ENCODE assay signal across 9 cellular contexts in the genomic region with DNA sequence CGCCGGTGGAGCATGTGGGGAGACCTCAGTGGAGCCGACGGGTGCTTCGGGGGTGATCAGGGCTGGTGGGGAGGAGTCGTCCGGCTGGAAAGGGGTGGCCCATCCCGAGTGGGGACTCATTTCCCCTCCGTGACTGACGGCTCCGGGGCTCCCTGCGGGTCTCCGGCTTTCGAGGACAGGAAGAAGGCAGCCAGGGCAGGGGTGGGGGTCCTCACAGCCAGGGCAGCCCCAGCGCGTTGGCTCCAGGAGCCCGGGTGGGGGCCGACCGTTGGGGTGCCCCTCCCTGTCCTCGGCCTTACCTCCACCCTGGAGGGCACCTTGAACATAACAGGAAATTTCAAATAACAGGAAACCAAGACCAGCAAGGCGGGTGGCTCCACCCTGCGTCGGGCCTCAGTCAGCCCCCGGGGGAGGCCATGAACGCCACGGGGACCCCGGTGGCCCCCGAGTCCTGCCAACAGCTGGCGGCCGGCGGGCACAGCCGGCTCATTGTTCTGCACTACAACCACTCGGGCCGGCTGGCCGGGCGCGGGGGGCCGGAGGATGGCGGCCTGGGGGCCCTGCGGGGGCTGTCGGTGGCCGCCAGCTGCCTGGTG. TPM values are rescaled to one million over a fixed set of nuclear protein-coding genes. Genes with fewer than 3 reads are reported as not detected.
DNase-seq lines count a peak whose midpoint lies in the region; ATAC-seq and FAIRE-seq lines count a peak whose summit lies in the region.
"Had no signal": no experiment of that assay in that cellular context is flagged by ENCODE, and none has a peak within 500 bp of the region (broad histone marks: within the 10 kb centered on the region; RNA-seq: fewer than 3 reads in every experiment).

A gene with protein sequence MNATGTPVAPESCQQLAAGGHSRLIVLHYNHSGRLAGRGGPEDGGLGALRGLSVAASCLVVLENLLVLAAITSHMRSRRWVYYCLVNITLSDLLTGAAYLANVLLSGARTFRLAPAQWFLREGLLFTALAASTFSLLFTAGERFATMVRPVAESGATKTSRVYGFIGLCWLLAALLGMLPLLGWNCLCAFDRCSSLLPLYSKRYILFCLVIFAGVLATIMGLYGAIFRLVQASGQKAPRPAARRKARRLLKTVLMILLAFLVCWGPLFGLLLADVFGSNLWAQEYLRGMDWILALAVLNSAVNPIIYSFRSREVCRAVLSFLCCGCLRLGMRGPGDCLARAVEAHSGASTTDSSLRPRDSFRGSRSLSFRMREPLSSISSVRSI (plus strand): TSS at position 393 of the 596 bp plus-strand sequence. CDS start 24 bp downstream, at position 417.

- no peak within 1 kb of the TSS for H3K23ac ChIP-seq in trophoblast cell (ENCODE audit: low read length)

- H3K27ac ChIP-seq in trophoblast cell (ENCODE audit: low read depth, low read length): no peak within 1 kb of the TSS

- no peak within 1 kb of the TSS for H3K4ac ChIP-seq in trophoblast cell (ENCODE audit: low read depth, low read length)

- no peak within 1 kb of the TSS for H3K14ac ChIP-seq in trophoblast cell (ENCODE audit: low read length)

- ATAC-seq in GM18502 (IDR thresholded peaks at IDR 0.05; ENCODE audit: poor library complexity, unreplicated experiment) (peak; percentile 40), HG02852 (IDR thresholded peaks at IDR 0.05; ENCODE audit: unreplicated experiment) (no peak)
- peak; percentile 76 to 84 for ATAC-seq in naive thymus-derived CD8-positive, alpha-beta T cell

- no peak within 1 kb of the TSS for H2BK5ac ChIP-seq in trophoblast cell (ENCODE audit: low read depth, low read length, poor library complexity)

- POLR2A ChIA-PET in naive thymus-derived CD8-positive, alpha-beta T cell (lab: Charles Lee): interaction anchor here (0.6 to 3.5 kb wide), 9 partner anchors 97 to 940 kb away, joined by 3 to 21 read pairs (median 3); partner anchors contain the start of genes DOHH, MRPL54 and TLE5

- no peak within 1 kb of the TSS for H2BK120ac ChIP-seq in trophoblast cell (ENCODE audit: insufficient read depth, low read length, poor library complexity)

- DNase-seq in NOMO-1 (lab: John Stamatoyannopoulos, UW; ENCODE audit: unreplicated experiment in 2 of 2) (peak; percentile 73 to 88), cortex of kidney (lab: John Stamatoyannopoulos, UW) (no peak), trophoblast cell (no peak), urothelium cell line (ENCODE audit: low spot score) (no peak)
- peak; percentile 77 for DNase-seq in activated effector memory CD4-positive, alpha-beta T cell treated with Interleukin-2 at 50 U/mL for 16 hours
- peak; percentile 50 to 84 (median 72) for DNase-seq in naive thymus-derived CD8-positive, alpha-beta T cell

- peak within 1 kb of the TSS; percentile 95 to 100 (median 98) for H3K4me3 Mint-ChIP-seq in naive thymus-derived CD8-positive, alpha-beta T cell

- H3K4me1 Mint-ChIP-seq in naive thymus-derived CD8-positive, alpha-beta T cell: peaks cover 12 to 42% (median 31%) of the 10 kb centered on the region in 4 donors

- no peaks in the 10 kb centered on the region for H3K79me1 ChIP-seq in trophoblast cell (ENCODE audit: low read length)

- peaks cover 6 to 30% (median 12%) of the 10 kb centered on the region in 3 donors for H3K36me3 Mint-ChIP-seq in naive thymus-derived CD8-positive, alpha-beta T cell

- H3K9me3 ChIP-seq in trophoblast cell (ENCODE audit: insufficient read depth, low read depth, low read length): no peaks in the 10 kb centered on the region

- H3K9me3 Mint-ChIP-seq in naive thymus-derived CD8-positive, alpha-beta T cell: no peaks in the 10 kb centered on the region

- H3K27me3 Mint-ChIP-seq in naive thymus-derived CD8-positive, alpha-beta T cell: no peaks in the 10 kb centered on the region

- H2AK5ac ChIP-seq in trophoblast cell (ENCODE audit: low read length): no peak within 1 kb of the TSS

- H3K4me2 ChIP-seq in trophoblast cell (ENCODE audit: low read length): no peak within 1 kb of the TSS

- no CpG with 5 or more reads among the region's 42 CpGs for WGBS in trophoblast cell (ENCODE audit: extremely low coverage, insufficient coverage, insufficient read length)

- H3K9ac ChIP-seq in trophoblast cell (ENCODE audit: low read length): no peak within 1 kb of the TSS

- H3K18ac ChIP-seq in trophoblast cell (ENCODE audit: low read length): no peak within 1 kb of the TSS

- FAIRE-seq in urothelium cell line (lab: Jason Lieb, UNC): no peak

- no peak within 1 kb of the TSS for H4K91ac ChIP-seq in trophoblast cell (ENCODE audit: low read depth, low read length)

- peak within 1 kb of the TSS; percentile 84 to 99 (median 94) for H3K27ac Mint-ChIP-seq in naive thymus-derived CD8-positive, alpha-beta T cell

- no peaks in the 10 kb centered on the region for H3K27me3 ChIP-seq in trophoblast cell (ENCODE audit: insufficient read depth, low read length)

- no peak within 1 kb of the TSS for H4K8ac ChIP-seq in trophoblast cell (ENCODE audit: low read depth, low read length)

- H3K79me2 ChIP-seq in trophoblast cell (ENCODE audit: control insufficient read depth, insufficient read depth, low read length, poor library complexity): no peaks in the 10 kb centered on the region

- H2AFZ ChIP-seq in trophoblast cell (ENCODE audit: insufficient read depth, low read length, poor library complexity): no peak within 1 kb of the TSS

- H3K4me3 ChIP-seq in trophoblast cell (ENCODE audit: low read depth, low read length): no peak within 1 kb of the TSS

- no peak within 1 kb of the TSS for H4K12ac ChIP-seq in trophoblast cell (ENCODE audit: low read depth, low read length)

- H3K4me1 ChIP-seq in trophoblast cell (ENCODE audit: control insufficient read depth in 1 of 2, insufficient read depth in 2 of 2, low read length in 2 of 2): peaks cover 2 to 6% of the 10 kb centered on the region in 2 experiments

- no peaks in the 10 kb centered on the region for H3K36me3 ChIP-seq in trophoblast cell (ENCODE audit: control insufficient read depth in 1 of 2, insufficient read depth in 2 of 2, low read length in 2 of 2)

- no peak within 1 kb of the TSS for H2BK12ac ChIP-seq in trophoblast cell (ENCODE audit: low read length)

RNA-seq across cellular contexts. Expression of the gene that starts here (rescaled TPM):
- total RNA-seq in naive thymus-derived CD8-positive, alpha-beta T cell: 100 to 1,000 TPM; 217 to 233 TPM
- polyA plus RNA-seq in naive thymus-derived CD8-positive, alpha-beta T cell: 100 to 1,000 TPM; 286 to 470 (median 332) TPM
- polyA plus RNA-seq in trophoblast cell (2013): not detected in 2 replicates
- total RNA-seq: epithelial cell of proximal tubule had no signal

Comparison
In these comparisons a context has a peak if more than half of its experiments do, and no peak if none do; other contexts are left out.
1. DNase-seq: peak in NOMO-1 (2 of 2), activated effector memory CD4-positive, alpha-beta T cell treated with Interleukin-2 at 50 U/mL for 16 hours (single experiment) and naive thymus-derived CD8-positive, alpha-beta T cell (10 of 10); none in cortex of kidney (single experiment), trophoblast cell (0 of 2) and urothelium cell line (single experiment).